In genomic region chr7:136527554-136527953, GRCh38 we compare ENCODE assay signal across 21 cellular contexts.
A peak's percentile ranks its signal among the peaks of the same experiment; 100 is the strongest.
DNase-seq lines count a peak whose midpoint lies in the region; ATAC-seq and TF ChIP-seq lines count a peak whose summit lies in the region.
"Had no signal": no experiment of that assay in that cellular context is flagged by ENCODE, and none has a peak within 500 bp of the region (broad histone marks: within the 10 kb centered on the region; RNA-seq: fewer than 3 reads in every experiment).

No MANE protein-coding gene starts in this region.

- peak overlapping the region; percentile 91 for H4K91ac ChIP-seq in mesenchymal stem cell (ENCODE audit: low read length)

- no peak overlapping the region for H3K4me3 ChIP-seq in mesenchymal stem cell (ENCODE audit: insufficient read depth in 1 of 2, low read depth in 1 of 2, low read length in 2 of 2)
- H3K4me3 ChIP-seq in sigmoid colon, result no peak overlapping the region
- H3K4me3 ChIP-seq in upper lobe of right lung, result no peak overlapping the region
- no peak overlapping the region for H3K4me3 ChIP-seq in GM23338
- H3K4me3 ChIP-seq: BLaER1 treated with 17β-estradiol and CSF1 and Interleukin-3, amounts not matched to agents 10 nM and 100 nM; GM12878; HAP-1 had no signal

- 0 out of 2 replicates have a peak, but pooled peaks cover 1% of the 10 kb centered on the region for H3K9me2 ChIP-seq in GM23338 (ENCODE audit: insufficient read depth)

- H3K36me3 Mint-ChIP-seq in GM23338 (ENCODE audit: low read depth), result no peaks in the 10 kb centered on the region
- H3K36me3 Mint-ChIP-seq: CD14-positive monocyte; CD8-positive, alpha-beta memory T cell had no signal

- H3K27ac ChIP-seq in mesenchymal stem cell (ENCODE audit: low read length, poor library complexity, severe bottlenecking) (no peak overlapping the region), sigmoid colon (peak overlapping the region in 3 of 4 donors; percentile 24 to 66 (median 44)), upper lobe of right lung (no peak overlapping the region), GM23338 (ENCODE audit: low read depth) (no peak overlapping the region)
- H3K27ac ChIP-seq: 22Rv1; BLaER1 treated with 17β-estradiol and CSF1 and Interleukin-3, amounts not matched to agents 10 nM and 100 nM had no signal

- H3K27me3 Mint-ChIP-seq in stimulated activated naive CD8-positive, alpha-beta T cell treated with anti-CD3 and anti-CD28 coated beads, Interleukin-15, amount 100 ng/mL, for 72 hours, result no peaks in the 10 kb centered on the region
- H3K27me3 Mint-ChIP-seq in GM23338 (ENCODE audit: insufficient read depth, low read depth, poor library complexity), result peaks cover 2% of the 10 kb centered on the region
- H3K27me3 Mint-ChIP-seq: CD4-positive, alpha-beta T cell; CD8-positive, alpha-beta memory T cell had no signal

- H3K18ac ChIP-seq in mesenchymal stem cell (ENCODE audit: low read depth in 1 of 2, low read length in 2 of 2), result peak overlapping the region; percentile 6 to 63

- H3K9me3 ChIP-seq in mesenchymal stem cell (ENCODE audit: control insufficient read depth, low read length), result peaks cover 3% of the 10 kb centered on the region
- H3K9me3 ChIP-seq in sigmoid colon, result peaks cover 0 to 9% (median 0%) of the 10 kb centered on the region in 4 donors
- H3K9me3 ChIP-seq in upper lobe of right lung, result no peaks in the 10 kb centered on the region
- H3K9me3 ChIP-seq: BE2C, HAP-1 had no signal

- H3K4me2 ChIP-seq in mesenchymal stem cell (ENCODE audit: low read length, poor library complexity, severe bottlenecking), result no peak overlapping the region
- H3K4me2 ChIP-seq in GM23338, result no peak overlapping the region
- H3K4me2 ChIP-seq: BLaER1 treated with 17β-estradiol and CSF1 and Interleukin-3, amounts not matched to agents 10 nM and 100 nM had no signal

- no peaks in the 10 kb centered on the region for H4K20me1 ChIP-seq in GM23338 (replicated peaks; ENCODE audit: insufficient read depth)
- H4K20me1 ChIP-seq: BLaER1 treated with 17β-estradiol and CSF1 and Interleukin-3, amounts not matched to agents 10 nM and 100 nM had no signal

- peaks cover 14 to 16% of the 10 kb centered on the region in 2 donors for H3K9me3 Mint-ChIP-seq in stimulated activated naive CD8-positive, alpha-beta T cell treated with anti-CD3 and anti-CD28 coated beads, Interleukin-15, amount 100 ng/mL, for 72 hours
- 0 out of 3 replicates have a peak, but pooled peaks cover 3% of the 10 kb centered on the region for H3K9me3 Mint-ChIP-seq in GM23338
- H3K9me3 Mint-ChIP-seq: HFFc6 had no signal

- no peaks in the 10 kb centered on the region for H3K36me3 ChIP-seq in mesenchymal stem cell (ENCODE audit: control insufficient read depth in 1 of 2, insufficient read depth in 2 of 2, low read depth in 1 of 2, low read length in 2 of 2)
- no peaks in the 10 kb centered on the region for H3K36me3 ChIP-seq in sigmoid colon
- H3K36me3 ChIP-seq in upper lobe of right lung, result no peaks in the 10 kb centered on the region
- no peaks in the 10 kb centered on the region for H3K36me3 ChIP-seq in GM23338 (ENCODE audit: insufficient read depth)
- H3K36me3 ChIP-seq: BE2C; BLaER1 treated with 17β-estradiol and CSF1 and Interleukin-3, amounts not matched to agents 10 nM and 100 nM; HAP-1 had no signal

- no peak overlapping the region for H3K9ac ChIP-seq in mesenchymal stem cell (ENCODE audit: low read length)
- H3K9ac ChIP-seq: BLaER1 treated with 17β-estradiol and CSF1 and Interleukin-3, amounts not matched to agents 10 nM and 100 nM had no signal

- H4K8ac ChIP-seq in mesenchymal stem cell (ENCODE audit: low read length), result peak overlapping the region; percentile 21

- no peaks in the 10 kb centered on the region for H3K27me3 ChIP-seq in mesenchymal stem cell (ENCODE audit: control insufficient read depth in 1 of 2, insufficient read depth in 1 of 2, low read length in 2 of 2)
- H3K27me3 ChIP-seq in sigmoid colon, result no peaks in the 10 kb centered on the region
- H3K27me3 ChIP-seq in upper lobe of right lung, result no peaks in the 10 kb centered on the region
- H3K27me3 ChIP-seq in GM23338 (ENCODE audit: insufficient read depth), result no peaks in the 10 kb centered on the region
- H3K27me3 ChIP-seq: BE2C; BLaER1 treated with 17β-estradiol and CSF1 and Interleukin-3, amounts not matched to agents 10 nM and 100 nM had no signal

- TF ChIP-seq CTCF in sigmoid colon (IDR thresholded peaks at IDR 0.05) (no peak), upper lobe of right lung (IDR thresholded peaks at IDR 0.05) (no peak), GM23338 (conservative IDR thresholded peaks at IDR 0.05; ENCODE audit: low read depth in 2 of 2) (no peak)

- no peak overlapping the region for H3K27ac Mint-ChIP-seq in stimulated activated naive CD8-positive, alpha-beta T cell treated with anti-CD3 and anti-CD28 coated beads, Interleukin-15, amount 100 ng/mL, for 72 hours
- H3K27ac Mint-ChIP-seq in GM23338, result no peak overlapping the region
- H3K27ac Mint-ChIP-seq: CD14-positive monocyte; CD4-positive, alpha-beta T cell; CD8-positive, alpha-beta memory T cell; HFFc6 had no signal

- peak; percentile 42 for ATAC-seq in stimulated activated naive CD8-positive, alpha-beta T cell treated with anti-CD3 and anti-CD28 coated beads, Interleukin-15, amount 100 ng/mL, for 72 hours
- no peak for ATAC-seq in stimulated activated naive CD8-positive, alpha-beta T cell treated with anti-CD3 and anti-CD28 coated beads, Interleukin-15, Interleukin-2, amounts not matched to agents 100 U/mL and 50 U/mL, for 24 hours
- ATAC-seq in upper lobe of right lung (peak; percentile 23), GM23338 (no peak), GM21381 (IDR thresholded peaks at IDR 0.05; ENCODE audit: unreplicated experiment) (no peak)
- ATAC-seq: GM12878 had no signal

- H3K4me1 ChIP-seq in mesenchymal stem cell (ENCODE audit: control insufficient read depth, insufficient read depth, low read depth, low read length) (peaks cover 13% of the 10 kb centered on the region), sigmoid colon (peaks cover 0 to 39% (median 22%) of the 10 kb centered on the region in 4 donors), upper lobe of right lung (no peaks in the 10 kb centered on the region), GM23338 (ENCODE audit: insufficient read depth) (no peaks in the 10 kb centered on the region)
- H3K4me1 ChIP-seq: BLaER1 treated with 17β-estradiol and CSF1 and Interleukin-3, amounts not matched to agents 10 nM and 100 nM; HAP-1 had no signal

- H2BK5ac ChIP-seq in mesenchymal stem cell (ENCODE audit: low read depth, low read length, poor library complexity, severe bottlenecking), result no peak overlapping the region

- H3K4me1 Mint-ChIP-seq in stimulated activated naive CD8-positive, alpha-beta T cell treated with anti-CD3 and anti-CD28 coated beads, Interleukin-15, amount 100 ng/mL, for 72 hours, result no peaks in the 10 kb centered on the region
- H3K4me1 Mint-ChIP-seq in GM23338, result no peaks in the 10 kb centered on the region
- H3K4me1 Mint-ChIP-seq: CD14-positive monocyte; CD8-positive, alpha-beta memory T cell had no signal

- no peak for DNase-seq in stimulated activated naive CD8-positive, alpha-beta T cell treated with anti-CD3 and anti-CD28 coated beads, Interleukin-15, amount 100 ng/mL, for 72 hours
- no peak for DNase-seq in stimulated activated naive CD8-positive, alpha-beta T cell treated with anti-CD3 and anti-CD28 coated beads, Interleukin-15, Interleukin-2, amounts not matched to agents 100 U/mL and 50 U/mL, for 24 hours
- DNase-seq in mesenchymal stem cell (no peak), sigmoid colon (no peak), upper lobe of right lung (no peak), activated gamma-delta T cell (lab: John Stamatoyannopoulos, UW) (no peak), GM23338 (ENCODE audit: low spot score) (no peak)
- DNase-seq: AML-193; BE2C; CD4-positive, alpha-beta T cell; CD8-positive, alpha-beta memory T cell; DMS 273 treated with DMSO at 0.1 percent for 48 hours; DMS79; GDM1 had no signal

- H2AFZ ChIP-seq in mesenchymal stem cell (ENCODE audit: low read depth, low read length) (no peak overlapping the region), GM23338 (no peak overlapping the region)

- H3K14ac ChIP-seq in mesenchymal stem cell (ENCODE audit: low read length in 2 of 2), result peak overlapping the region in 1 of 2 experiments; percentile 57

- H3K4me3 Mint-ChIP-seq in stimulated activated naive CD8-positive, alpha-beta T cell treated with anti-CD3 and anti-CD28 coated beads, Interleukin-15, amount 100 ng/mL, for 72 hours, result no peak overlapping the region
- no peak overlapping the region for H3K4me3 Mint-ChIP-seq in GM23338
- H3K4me3 Mint-ChIP-seq: CD14-positive monocyte; CD4-positive, alpha-beta T cell; CD8-positive, alpha-beta memory T cell; HFFc6 had no signal

- H3K4ac ChIP-seq in mesenchymal stem cell (ENCODE audit: low read depth in 1 of 2, low read length in 2 of 2), result peak overlapping the region; percentile 0 to 66

- TF ChIP-seq EP300 in sigmoid colon (IDR thresholded peaks at IDR 0.05), result no peak

- WGBS in mesenchymal stem cell, result 93% methylated on average over 1 of the region's 1 CpG
- WGBS in sigmoid colon, 2 donors, result 84 to 86% methylated on average over 1 of the region's 1 CpG

- no peak for TF ChIP-seq POLR2A in sigmoid colon (IDR thresholded peaks at IDR 0.05)

- H3K79me2 ChIP-seq in GM23338 (replicated peaks; ENCODE audit: insufficient read depth), result no peaks in the 10 kb centered on the region

- no peak overlapping the region for H2BK15ac ChIP-seq in mesenchymal stem cell (ENCODE audit: low read depth, poor library complexity, severe bottlenecking)

- no peaks in the 10 kb centered on the region for H3F3A ChIP-seq in GM23338 (replicated peaks; ENCODE audit: low read depth)

- peak overlapping the region; percentile 37 for H2BK120ac ChIP-seq in mesenchymal stem cell (ENCODE audit: low read depth, low read length)

- no peak overlapping the region for H3K23ac ChIP-seq in mesenchymal stem cell (ENCODE audit: low read length in 2 of 2)

- H3K79me1 ChIP-seq in mesenchymal stem cell (replicated peaks; ENCODE audit: low read length, poor library complexity, severe bottlenecking), result no peaks in the 10 kb centered on the region

- peak overlapping the region; percentile 33 for H2AK5ac ChIP-seq in mesenchymal stem cell (ENCODE audit: low read length, severe bottlenecking)

- intact Hi-C loops in sigmoid colon (cut with DNase I), result no loop called here
- intact Hi-C loops in upper lobe of right lung (cut with DNase I), result no loop called here

- H2BK12ac ChIP-seq in mesenchymal stem cell (ENCODE audit: low read length in 2 of 2), result peak overlapping the region; percentile 26 to 51

TF ChIP-seq in GM23338, 12 proteins besides CTCF, POLR2A, EP300 and RAD21:
- TF ChIP-seq STAT1 (IDR thresholded peaks at IDR 0.05; ENCODE audit: unreplicated experiment) (no peak), NANOG (IDR thresholded peaks at IDR 0.05; ENCODE audit: borderline replicate concordance) (no peak), ZNF114 (CRISPR knock-in tag; IDR thresholded peaks at IDR 0.05) (no peak)

Comparison
In these comparisons a context has a peak if more than half of its experiments do, and no peak if none do; other contexts are left out.
1. ATAC-seq: peak in stimulated activated naive CD8-positive, alpha-beta T cell treated with anti-CD3 and anti-CD28 coated beads, Interleukin-15, amount 100 ng/mL, for 72 hours (single experiment) and upper lobe of right lung (single experiment); none in stimulated activated naive CD8-positive, alpha-beta T cell treated with anti-CD3 and anti-CD28 coated beads, Interleukin-15, Interleukin-2, amounts not matched to agents 100 U/mL and 50 U/mL, for 24 hours (single experiment), GM23338 (single experiment) and GM21381 (single experiment).
2. H3K27ac ChIP-seq: peak in sigmoid colon (3 of 4); none in mesenchymal stem cell (single experiment), upper lobe of right lung (single experiment) and GM23338 (single experiment).